Comparison of ENCODE assay signal across 2 cellular contexts in genomic region chr2:113308784-113309183, GRCh38. TPM values are rescaled to one million over a fixed set of nuclear protein-coding genes. Genes with fewer than 3 reads are reported as not detected.
"Had no signal": no experiment of that assay in that cellular context is flagged by ENCODE, and none has a peak within 500 bp of the region (broad histone marks: within the 10 kb centered on the region; RNA-seq: fewer than 3 reads in every experiment).

No MANE protein-coding gene starts in this region.

RNA-seq across cellular contexts. Expression of gene PAX8, which starts 30.1 kb away (rescaled TPM):
- total RNA-seq: occipital lobe had no signal
- polyA plus RNA-seq: neural cell had no signal
